ENCODE assay signal across 29 cellular contexts in genomic region chr11:13692172-13692571, GRCh38.
"Had no signal": no experiment of that assay in that cellular context is flagged by ENCODE, and none has a peak within 500 bp of the region (broad histone marks: within the 10 kb centered on the region; RNA-seq: fewer than 3 reads in every experiment).

No MANE protein-coding gene starts in this region.

- H3K4me1 ChIP-seq: parathyroid adenoma, testis had no signal

- H3K27ac ChIP-seq: cardiac muscle cell, colonic mucosa, left ventricle myocardium inferior, parathyroid adenoma, testis had no signal

- H3K9me3 ChIP-seq: colonic mucosa, testis, transverse colon had no signal

- H3K4me3 ChIP-seq: cardiac muscle cell, colonic mucosa, left ventricle myocardium inferior, lung, testis, transverse colon had no signal

- H3K36me3 ChIP-seq: colonic mucosa had no signal

- H3K9me3 Mint-ChIP-seq: activated naive CD4-positive, alpha-beta T cell treated with anti-CD3 and anti-CD28 coated beads, Interleukin-2, amount 50 U/mL, for 24 hours; activated T-cell treated with anti-CD3 and anti-CD28 coated beads, Interleukin-2, amount 50 U/mL, for 4 hours; activated T-helper 17 cell treated with anti-CD3 and anti-CD28 coated beads, Interleukin-2, amount 50 U/mL, for 72 hours; immature natural killer cell had no signal

- DNase-seq: activated CD4-positive, alpha-beta memory T cell treated with anti-CD3 and anti-CD28 coated beads, Interleukin-2, amount 10 ng/mL, durations not matched to agents 7 days and 5 days; activated CD4-positive, alpha-beta T cell treated with anti-CD3 and anti-CD28 coated beads for 1 hour; activated CD4-positive, alpha-beta T cell treated with anti-CD3 and anti-CD28 coated beads, Interleukin-2, amount 10 ng/mL, durations not matched to agents 7 days and 5 days; activated CD8-positive, alpha-beta memory T cell treated with anti-CD3 and anti-CD28 coated beads, Interleukin-2, amount 50 U/mL, for 48 hours; activated gamma-delta T cell treated with Interleukin-2 at 50 U/mL for 16 hours; activated T-cell treated with anti-CD3 and anti-CD28 coated beads, Interleukin-2, amount 50 U/mL, for 4 hours; cerebellar nuclear complex; colonic mucosa; effector CD8-positive, alpha-beta T cell; head of caudate nucleus; hippocampal formation; immature natural killer cell; kidney glomerular epithelial cell; left ventricle myocardium inferior; naive thymus-derived CD4-positive, alpha-beta T cell; nucleus accumbens; right cardiac atrium; stimulated activated CD4-positive, alpha-beta T cell treated with anti-CD3 and anti-CD28 coated beads, Interleukin-15, amount 100 ng/mL, for 24 hours; stimulated activated CD4-positive, alpha-beta T cell treated with anti-CD3 and anti-CD28 coated beads, Interleukin-2, amount 100 ng/mL, for 24 hours; stimulated activated naive CD4-positive, alpha-beta T cell; testis; transverse colon had no signal

- H3K27me3 ChIP-seq: cardiac muscle cell, colonic mucosa, testis, transverse colon had no signal

- H3K27ac Mint-ChIP-seq: activated CD4-positive, alpha-beta memory T cell treated with anti-CD3 and anti-CD28 coated beads, Interleukin-2, amount 10 ng/mL, durations not matched to agents 7 days and 5 days; activated CD4-positive, alpha-beta T cell treated with anti-CD3 and anti-CD28 coated beads, Interleukin-2, amount 10 ng/mL, durations not matched to agents 7 days and 5 days; activated naive CD4-positive, alpha-beta T cell treated with anti-CD3 and anti-CD28 coated beads, Interleukin-2, amount 50 U/mL, for 24 hours; activated T-helper 17 cell treated with anti-CD3 and anti-CD28 coated beads, Interleukin-2, amount 50 U/mL, for 72 hours; immature natural killer cell had no signal

- H3K27me3 Mint-ChIP-seq: activated CD4-positive, alpha-beta memory T cell treated with anti-CD3 and anti-CD28 coated beads, Interleukin-2, amount 10 ng/mL, durations not matched to agents 7 days and 5 days; activated CD4-positive, alpha-beta T cell treated with anti-CD3 and anti-CD28 coated beads, Interleukin-2, amount 10 ng/mL, durations not matched to agents 7 days and 5 days; activated naive CD4-positive, alpha-beta T cell treated with anti-CD3 and anti-CD28 coated beads, Interleukin-2, amount 50 U/mL, for 24 hours; activated T-helper 17 cell treated with anti-CD3 and anti-CD28 coated beads, Interleukin-2, amount 50 U/mL, for 72 hours; naive thymus-derived CD4-positive, alpha-beta T cell had no signal

- ATAC-seq: activated T-cell treated with anti-CD3 and anti-CD28 coated beads, Interleukin-2, amount 50 U/mL, for 4 hours; activated T-helper 17 cell treated with anti-CD3 and anti-CD28 coated beads, Interleukin-2, amount 50 U/mL, for 72 hours; naive thymus-derived CD4-positive, alpha-beta T cell; right cardiac atrium had no signal

- FAIRE-seq: endometrium, urothelium cell line had no signal

- H3K4me3 Mint-ChIP-seq: activated CD4-positive, alpha-beta memory T cell treated with anti-CD3 and anti-CD28 coated beads, Interleukin-2, amount 10 ng/mL, durations not matched to agents 7 days and 5 days; activated CD4-positive, alpha-beta T cell treated with anti-CD3 and anti-CD28 coated beads, Interleukin-2, amount 10 ng/mL, durations not matched to agents 7 days and 5 days; activated naive CD4-positive, alpha-beta T cell treated with anti-CD3 and anti-CD28 coated beads, Interleukin-2, amount 50 U/mL, for 24 hours; activated T-cell treated with anti-CD3 and anti-CD28 coated beads, Interleukin-2, amount 50 U/mL, for 4 hours; activated T-helper 17 cell treated with anti-CD3 and anti-CD28 coated beads, Interleukin-2, amount 50 U/mL, for 72 hours; immature natural killer cell; naive thymus-derived CD4-positive, alpha-beta T cell had no signal
